ENCODE assay signal across 21 cellular contexts in the genomic region with DNA sequence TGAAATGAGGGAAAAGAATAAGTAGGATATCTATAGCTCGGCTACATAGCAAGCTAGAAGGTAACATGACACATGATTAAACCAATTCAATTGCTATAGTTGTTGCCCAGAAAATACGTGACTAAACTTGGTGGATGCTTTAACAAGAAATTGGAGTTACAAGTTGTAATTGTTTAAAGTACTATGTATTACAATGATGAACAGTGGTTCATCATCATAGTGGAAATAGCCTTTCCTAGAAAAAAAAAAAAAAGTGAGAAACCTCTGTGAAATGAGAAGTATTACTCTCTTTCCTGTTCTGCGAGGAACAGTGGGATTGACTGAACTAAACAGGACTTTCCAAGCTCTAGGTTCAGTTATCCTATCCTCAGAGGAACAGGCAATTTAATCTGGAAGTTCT.
"Had no signal": no experiment of that assay in that cellular context is flagged by ENCODE, and none has a peak within 500 bp of the region (broad histone marks: within the 10 kb centered on the region; RNA-seq: fewer than 3 reads in every experiment).

No MANE protein-coding gene starts in this region.

- H2AFZ ChIP-seq: neural progenitor cell had no signal

- H3K27ac ChIP-seq: esophagus squamous epithelium, gastroesophageal sphincter, neural progenitor cell, ovary, testis, tibial nerve, upper lobe of right lung, vagina had no signal

- H3K4me3 Mint-ChIP-seq: dendritic cell treated with granulocyte-macrophage colony-stimulating factor and Interleukin-4, amounts not matched to agents 40 ng/mL and 50 ng/mL, for 4 days; neural progenitor cell had no signal

- H3K9ac ChIP-seq: neural progenitor cell had no signal

- H3K36me3 Mint-ChIP-seq: naive thymus-derived CD8-positive, alpha-beta T cell had no signal

- H3K27ac Mint-ChIP-seq: dendritic cell treated with granulocyte-macrophage colony-stimulating factor and Interleukin-4, amounts not matched to agents 40 ng/mL and 50 ng/mL, for 4 days; neural progenitor cell; progenitor cell of endocrine pancreas had no signal

- H3K4me1 ChIP-seq: gastroesophageal sphincter, testis, tibial nerve, upper lobe of right lung, vagina had no signal

- ATAC-seq: gastroesophageal sphincter, left lobe of liver, right cardiac atrium, upper lobe of right lung had no signal

- H3K4me2 ChIP-seq: neural progenitor cell had no signal

- H3K27me3 ChIP-seq: esophagus squamous epithelium, gastroesophageal sphincter, neural progenitor cell, ovary, testis, tibial nerve, upper lobe of right lung, vagina had no signal

- DNase-seq: esophagus squamous epithelium; foreskin fibroblast; glutamatergic neuron; islet precursor cell; mammary epithelial cell; naive thymus-derived CD8-positive, alpha-beta T cell; nucleus accumbens; ovary; right cardiac atrium; small intestine; stimulated activated CD4-positive, alpha-beta T cell treated with anti-CD3 and anti-CD28 coated beads, Interleukin-12 subunit alpha, Interleukin-12 subunit beta, amount 100 ng/mL, for 4 hours; stimulated activated naive CD4-positive, alpha-beta T cell treated with Interleukin-2 at 50 U/mL for 16 hours; testis; upper lobe of right lung had no signal

- FAIRE-seq: small intestine had no signal

- H3K36me3 ChIP-seq: esophagus squamous epithelium, gastroesophageal sphincter, neural progenitor cell, ovary, tibial nerve, upper lobe of right lung, vagina had no signal

- H3K27me3 Mint-ChIP-seq: naive thymus-derived CD8-positive, alpha-beta T cell; progenitor cell of endocrine pancreas had no signal

- H3K9me3 ChIP-seq: esophagus squamous epithelium, gastroesophageal sphincter, ovary, testis, tibial nerve, upper lobe of right lung, vagina had no signal

- H3K4me3 ChIP-seq: esophagus squamous epithelium, gastroesophageal sphincter, neural progenitor cell, ovary, testis, tibial nerve, upper lobe of right lung, vagina had no signal
